20 cellular contexts compared by ENCODE assay signal in genomic region chr9:111873901-111874300, GRCh38.
"Had no signal": no experiment of that assay in that cellular context is flagged by ENCODE, and none has a peak within 500 bp of the region (broad histone marks: within the 10 kb centered on the region; RNA-seq: fewer than 3 reads in every experiment).

No MANE protein-coding gene starts in this region.

- FAIRE-seq: endothelial cell of umbilical vein, TTC549 had no signal

- H3K4me1 ChIP-seq: ascending aorta, colonic mucosa, gastrocnemius medialis, sigmoid colon, uterus had no signal

- H3K9me3 ChIP-seq: ascending aorta, colonic mucosa, gastrocnemius medialis, sigmoid colon, uterus had no signal

- H3K4me2 ChIP-seq: smooth muscle cell had no signal

- H3K27ac ChIP-seq: ascending aorta, brain microvascular endothelial cell, colonic mucosa, dorsolateral prefrontal cortex, gastrocnemius medialis, sigmoid colon, uterus had no signal

- H3K4me3 ChIP-seq: ascending aorta, colonic mucosa, dorsolateral prefrontal cortex, gastrocnemius medialis, sigmoid colon, smooth muscle cell, uterus had no signal

- H3K36me3 ChIP-seq: ascending aorta, brain microvascular endothelial cell, colonic mucosa, gastrocnemius medialis, sigmoid colon, uterus had no signal

- DNase-seq: activated CD8-positive, alpha-beta memory T cell treated with anti-CD3 and anti-CD28 coated beads for 24 hours; activated CD8-positive, alpha-beta memory T cell treated with anti-CD3 and anti-CD28 coated beads, Interleukin-2, amount 50 U/mL, for 4 hours; activated T-cell treated with anti-CD3 and anti-CD28 coated beads, Interleukin-2, amount 50 U/mL, for 24 hours; brain microvascular endothelial cell; colonic mucosa; dorsolateral prefrontal cortex; effector memory CD8-positive, alpha-beta T cell; gastrocnemius medialis; hypothalamus; mesendoderm; naive thymus-derived CD4-positive, alpha-beta T cell; occipital lobe; sigmoid colon; stimulated activated CD4-positive, alpha-beta T cell treated with anti-CD3 and anti-CD28 coated beads, Interleukin-15, amount 100 ng/mL, for 24 hours; T-helper 1 cell; uterus had no signal

- H3K27me3 ChIP-seq: ascending aorta, brain microvascular endothelial cell, colonic mucosa, dorsolateral prefrontal cortex, gastrocnemius medialis, sigmoid colon, uterus had no signal
